15 cellular contexts compared by ENCODE assay signal in the genomic region with DNA sequence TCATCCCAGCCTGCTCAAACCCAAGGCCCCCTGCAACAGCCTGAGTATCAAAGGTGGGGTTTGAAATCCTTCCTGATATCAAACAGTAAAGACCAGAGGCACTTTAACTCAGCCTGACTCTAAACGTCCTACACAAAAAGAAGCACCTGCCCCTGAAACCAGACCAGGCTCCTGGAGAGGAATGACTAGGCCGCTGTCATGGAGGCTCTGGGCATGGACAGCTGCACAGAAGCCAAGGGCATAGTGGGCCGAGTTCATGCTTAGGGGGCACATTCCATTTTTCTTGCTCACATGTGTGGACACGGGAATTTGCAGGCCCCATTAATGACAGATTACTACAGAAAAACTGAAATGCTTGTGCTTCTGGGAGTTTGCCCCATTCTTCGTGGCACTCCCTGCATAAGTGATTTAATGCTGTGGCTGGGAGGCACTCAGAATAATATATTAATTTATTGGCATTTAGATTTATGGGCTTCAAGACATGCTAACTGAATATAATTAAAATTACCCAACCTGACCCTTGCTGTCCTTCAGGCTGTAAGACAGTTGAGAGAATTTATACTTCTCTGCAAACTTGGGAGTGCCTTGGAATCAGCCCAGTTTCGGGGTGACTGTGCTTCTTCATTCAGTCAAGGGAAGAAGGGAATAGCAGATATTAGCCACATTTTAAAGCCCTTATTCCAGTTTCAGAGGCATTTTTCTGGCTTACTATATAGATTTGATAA.
DNase-seq lines count a peak whose midpoint lies in the region; ATAC-seq lines count a peak whose summit lies in the region.
"Had no signal": no experiment of that assay in that cellular context is flagged by ENCODE, and none has a peak within 500 bp of the region (broad histone marks: within the 10 kb centered on the region; RNA-seq: fewer than 3 reads in every experiment).

No MANE protein-coding gene starts in this region.

- CTCF ChIA-PET in T-cell (lab: Charles Lee) = interaction anchor here (0.6 to 2.1 kb wide), 3 partner anchors 15 to 1019 kb away, joined by 3 to 15 read pairs (median 3); no protein-coding TSS in a partner anchor

- no peaks in the 10 kb centered on the region for H3K27me3 ChIP-seq in subcutaneous abdominal adipose tissue (ENCODE audit: control insufficient read depth in 5 of 5, insufficient read depth in 4 of 5, low read length in 5 of 5)
- H3K27me3 ChIP-seq: body of pancreas, stomach had no signal

- no peak overlapping the region for H3K4me3 ChIP-seq in subcutaneous abdominal adipose tissue (ENCODE audit: low read depth in 1 of 5, low read length in 5 of 5)
- H3K4me3 ChIP-seq: body of pancreas, K562, stomach had no signal

- H3K27ac Mint-ChIP-seq in activated naive CD8-positive, alpha-beta T cell = peak overlapping the region; percentile 80
- H3K27ac Mint-ChIP-seq in activated naive CD8-positive, alpha-beta T cell treated with anti-CD3 and anti-CD28 coated beads for 36 hours = no peak overlapping the region
- H3K27ac Mint-ChIP-seq in T-cell = peak overlapping the region; percentile 96 to 97

- peak overlapping the region; percentile 83 for H3K27ac ChIP-seq in subcutaneous abdominal adipose tissue (ENCODE audit: low read depth, low read length)
- H3K27ac ChIP-seq: body of pancreas, RWPE1, stomach, VCaP had no signal

- POLR2A ChIA-PET in T-cell (lab: Charles Lee) = interaction anchor here in 1 of 2 donors (0.5 kb wide), 1 partner anchor 169 kb away, joined by 3 read pairs; no protein-coding TSS in a partner anchor

- H3K9ac ChIP-seq in subcutaneous abdominal adipose tissue (ENCODE audit: low read length in 5 of 5) = peak overlapping the region in 1 of 5 donors; percentile 19

- no peak for DNase-seq in activated naive CD8-positive, alpha-beta T cell treated with anti-CD3 and anti-CD28 coated beads for 36 hours
- no peak for DNase-seq in T-cell
- peak; percentile 27 for DNase-seq in left lobe of liver (ENCODE audit: low spot score)
- DNase-seq: body of pancreas, Calu3, foreskin fibroblast, NCI-H2029 treated with DMSO at 0.1 percent for 48 hours, stomach had no signal

- ATAC-seq in T-cell (replicated peaks in 1 of 4) (no peak), left lobe of liver (no peak), HG02973 (IDR thresholded peaks at IDR 0.05; ENCODE audit: unreplicated experiment) (no peak), GM19023 (IDR thresholded peaks at IDR 0.05; ENCODE audit: unreplicated experiment) (no peak)
- ATAC-seq: body of pancreas, K562 had no signal

- H3K4me1 Mint-ChIP-seq in activated naive CD8-positive, alpha-beta T cell (ENCODE audit: low read depth) = peaks cover 66% of the 10 kb centered on the region
- peaks cover 44% of the 10 kb centered on the region for H3K4me1 Mint-ChIP-seq in activated naive CD8-positive, alpha-beta T cell treated with anti-CD3 and anti-CD28 coated beads for 36 hours
- H3K4me1 Mint-ChIP-seq in T-cell = peaks cover 65 to 74% (median 71%) of the 10 kb centered on the region in 3 donors

- H3K4me3 Mint-ChIP-seq in activated naive CD8-positive, alpha-beta T cell = no peak overlapping the region
- no peak overlapping the region for H3K4me3 Mint-ChIP-seq in activated naive CD8-positive, alpha-beta T cell treated with anti-CD3 and anti-CD28 coated beads for 36 hours
- peak overlapping the region in 2 of 3 donors; percentile 58 to 68 for H3K4me3 Mint-ChIP-seq in T-cell

- H3K4me1 ChIP-seq in subcutaneous abdominal adipose tissue (ENCODE audit: control insufficient read depth in 5 of 5, insufficient read depth in 5 of 5, low read length in 5 of 5) = peaks cover 0 to 47% (median 37%) of the 10 kb centered on the region in 5 donors
- H3K4me1 ChIP-seq: body of pancreas, stomach had no signal

- H3K36me3 ChIP-seq in subcutaneous abdominal adipose tissue (ENCODE audit: control insufficient read depth in 5 of 5, insufficient read depth in 5 of 5, low read length in 5 of 5) = no peaks in the 10 kb centered on the region
- H3K36me3 ChIP-seq: stomach had no signal

- no peaks in the 10 kb centered on the region for H3K27me3 Mint-ChIP-seq in activated naive CD8-positive, alpha-beta T cell
- H3K27me3 Mint-ChIP-seq in activated naive CD8-positive, alpha-beta T cell treated with anti-CD3 and anti-CD28 coated beads for 36 hours = no peaks in the 10 kb centered on the region
- H3K27me3 Mint-ChIP-seq in T-cell = peaks cover 0 to 1% of the 10 kb centered on the region in 2 donors

- no peaks in the 10 kb centered on the region for H3K9me3 ChIP-seq in subcutaneous abdominal adipose tissue (ENCODE audit: control insufficient read depth in 5 of 5, low read length in 5 of 5)
- H3K9me3 ChIP-seq: body of pancreas, stomach had no signal

- H3K36me3 Mint-ChIP-seq in activated naive CD8-positive, alpha-beta T cell = no peaks in the 10 kb centered on the region
- no peaks in the 10 kb centered on the region for H3K36me3 Mint-ChIP-seq in activated naive CD8-positive, alpha-beta T cell treated with anti-CD3 and anti-CD28 coated beads for 36 hours
- H3K36me3 Mint-ChIP-seq in T-cell = peaks cover 4% of the 10 kb centered on the region

- H3K9me3 Mint-ChIP-seq in activated naive CD8-positive, alpha-beta T cell (ENCODE audit: low read depth) = peaks cover under 1% of the 10 kb centered on the region
- no peaks in the 10 kb centered on the region for H3K9me3 Mint-ChIP-seq in activated naive CD8-positive, alpha-beta T cell treated with anti-CD3 and anti-CD28 coated beads for 36 hours
- peaks cover 0 to 5% (median 0%) of the 10 kb centered on the region in 3 donors for H3K9me3 Mint-ChIP-seq in T-cell

Comparison
In these comparisons a context has a peak if more than half of its experiments do, and no peak if none do; other contexts are left out.
1. H3K4me3 Mint-ChIP-seq: peak in T-cell (2 of 3); none in activated naive CD8-positive, alpha-beta T cell (single experiment) and activated naive CD8-positive, alpha-beta T cell treated with anti-CD3 and anti-CD28 coated beads for 36 hours (single experiment).